In genomic region chr20:12670292-12670691, GRCh38 we compare ENCODE assay signal across 22 cellular contexts.
"Had no signal": no experiment of that assay in that cellular context is flagged by ENCODE, and none has a peak within 500 bp of the region (broad histone marks: within the 10 kb centered on the region; RNA-seq: fewer than 3 reads in every experiment).

No MANE protein-coding gene starts in this region.

- H3K9me3 ChIP-seq: SK-N-SH had no signal

- H3K27ac ChIP-seq: RWPE1 had no signal

- H3K4me2 ChIP-seq: SK-N-SH had no signal

- ATAC-seq: Panc1, T-cell had no signal

- H3K9ac ChIP-seq: SK-N-SH had no signal

- DNase-seq: KBM-7, MV-4-11, NCI-H1048, NCI-H1105 treated with DMSO at 0.1 percent for 48 hours, NCI-H1417 treated with DMSO at 0.1 percent for 48 hours, NCI-H146, NCI-H1694 treated with DMSO at 0.1 percent for 48 hours, NCI-H1930, NCI-H2081, NCI-H2107, NCI-H226, NCI-H446, NCI-H510A, NCI-H524 treated with DMSO at 0.1 percent for 48 hours, NCI-H69, NCI-H774, SHP77, SK-N-SH, SW 1271, T-cell had no signal
